12 cellular contexts compared by ENCODE assay signal in the genomic region with DNA sequence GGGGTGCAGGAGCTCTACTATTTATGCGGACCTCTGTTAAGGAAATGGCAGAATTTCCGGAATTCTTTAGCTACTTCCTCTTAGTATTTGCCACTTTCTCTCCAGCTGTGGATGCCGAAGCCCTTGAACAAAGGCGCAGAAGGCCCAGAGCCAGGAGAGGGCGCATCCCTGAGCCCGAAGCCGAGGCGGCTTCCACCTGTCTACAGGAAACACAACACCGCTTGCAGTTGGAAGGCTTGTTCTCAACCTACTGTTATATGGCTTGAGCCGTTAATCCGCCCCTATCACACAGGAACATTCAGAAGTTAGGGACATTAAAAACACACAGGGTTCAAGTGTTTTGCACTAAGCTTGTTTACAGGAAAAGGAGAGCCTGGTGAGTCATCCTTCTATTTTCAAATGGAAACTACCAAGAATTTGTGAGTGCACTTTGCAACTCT.
DNase-seq lines count a peak whose midpoint lies in the region; ATAC-seq and TF ChIP-seq lines count a peak whose summit lies in the region.
"Had no signal": no experiment of that assay in that cellular context is flagged by ENCODE, and none has a peak within 500 bp of the region (broad histone marks: within the 10 kb centered on the region; RNA-seq: fewer than 3 reads in every experiment).

No MANE protein-coding gene starts in this region.

- no peaks in the 10 kb centered on the region for H3K27me3 ChIP-seq in thoracic aorta (replicated peaks; ENCODE audit: insufficient read depth)

- H3K4me1 ChIP-seq in thoracic aorta (ENCODE audit: control insufficient read depth in 1 of 2, low read depth in 2 of 2) = peaks cover 6 to 20% of the 10 kb centered on the region in 2 donors

- intact Hi-C loops in activated CD4-positive, alpha-beta T cell treated with anti-CD3 and anti-CD28 coated beads, Interleukin-2, amount 10 ng/mL, durations not matched to agents 24 days and 14 days (cut with micrococcal nuclease) = no loop called here

- no peaks in the 10 kb centered on the region for H3K9me3 Mint-ChIP-seq in activated CD4-positive, alpha-beta T cell treated with anti-CD3 and anti-CD28 coated beads, Interleukin-2, amount 10 ng/mL, durations not matched to agents 24 days and 14 days
- peaks cover 8% of the 10 kb centered on the region for H3K9me3 Mint-ChIP-seq in WTC11
- H3K9me3 Mint-ChIP-seq in activated T-cell treated with anti-CD3 and anti-CD28 coated beads, Interleukin-2, amount 50 U/mL, for 24 hours = no peaks in the 10 kb centered on the region
- H3K9me3 Mint-ChIP-seq: activated B cell treated with CpG ODN at 0.5 μM for 24 hours had no signal

- CTCF ChIA-PET in WTC11 (lab: Charles Lee) = interaction anchor here (0.6 to 1.8 kb wide), 12 partner anchors 12 to 313 kb away, joined by 3 to 11 read pairs (median 4); no protein-coding TSS in a partner anchor

- peak overlapping the region; percentile 89 for H3K27ac Mint-ChIP-seq in activated CD4-positive, alpha-beta T cell treated with anti-CD3 and anti-CD28 coated beads, Interleukin-2, amount 10 ng/mL, durations not matched to agents 24 days and 14 days
- peak overlapping the region; percentile 49 for H3K27ac Mint-ChIP-seq in WTC11
- no peak overlapping the region for H3K27ac Mint-ChIP-seq in activated T-cell treated with anti-CD3 and anti-CD28 coated beads, Interleukin-2, amount 50 U/mL, for 24 hours
- H3K27ac Mint-ChIP-seq: activated B cell treated with CpG ODN at 0.5 μM for 24 hours had no signal

- peaks cover 8% of the 10 kb centered on the region for H3K4me1 Mint-ChIP-seq in activated CD4-positive, alpha-beta T cell treated with anti-CD3 and anti-CD28 coated beads, Interleukin-2, amount 10 ng/mL, durations not matched to agents 24 days and 14 days
- H3K4me1 Mint-ChIP-seq in WTC11 = peaks cover 39% of the 10 kb centered on the region
- no peaks in the 10 kb centered on the region for H3K4me1 Mint-ChIP-seq in activated T-cell treated with anti-CD3 and anti-CD28 coated beads, Interleukin-2, amount 50 U/mL, for 24 hours (ENCODE audit: low read depth)
- H3K4me1 Mint-ChIP-seq: activated B cell treated with CpG ODN at 0.5 μM for 24 hours had no signal

- no peaks in the 10 kb centered on the region for H3K36me3 Mint-ChIP-seq in activated CD4-positive, alpha-beta T cell treated with anti-CD3 and anti-CD28 coated beads, Interleukin-2, amount 10 ng/mL, durations not matched to agents 24 days and 14 days (ENCODE audit: low read depth)
- no peaks in the 10 kb centered on the region for H3K36me3 Mint-ChIP-seq in WTC11
- H3K36me3 Mint-ChIP-seq in activated T-cell treated with anti-CD3 and anti-CD28 coated beads, Interleukin-2, amount 50 U/mL, for 24 hours (ENCODE audit: low read depth) = no peaks in the 10 kb centered on the region

- DNase-seq in activated CD4-positive, alpha-beta T cell treated with anti-CD3 and anti-CD28 coated beads, Interleukin-2, amount 10 ng/mL, durations not matched to agents 24 days and 14 days = peak; percentile 61
- no peak for DNase-seq in activated CD4-positive, alpha-beta T cell treated with anti-CD3 and anti-CD28 coated beads for 48 hours
- DNase-seq in WTC11 (ENCODE audit: low spot score) (peak; percentile 79), iPS DF 4.7 (ENCODE audit: extremely low read depth, low spot score) (peak; percentile 53), thoracic aorta (ENCODE audit: low spot score) (no peak), kidney glomerular epithelial cell (lab: John Stamatoyannopoulos, UW) (no peak)
- DNase-seq in activated T-cell treated with anti-CD3 and anti-CD28 coated beads, Interleukin-2, amount 50 U/mL, for 24 hours = no peak
- no peak for DNase-seq in activated CD4-positive, alpha-beta T cell treated with anti-CD3 and anti-CD28 coated beads for 4 hours
- DNase-seq: activated B cell treated with CpG ODN at 0.5 μM for 24 hours, NCI-H1105 had no signal

- POLR2A ChIA-PET in WTC11 (lab: Charles Lee) = interaction anchor here (0.6 kb wide), 1 partner anchor 417 kb away, joined by 3 read pairs; a partner anchor contains a TSS

- no peaks in the 10 kb centered on the region for H3K36me3 ChIP-seq in thoracic aorta

- ATAC-seq in WTC11 (peak; percentile 100), thoracic aorta (ENCODE audit: insufficient number of reproducible peaks, low FRiP score, low read depth) (no peak)
- ATAC-seq: GM12878 had no signal

- peaks cover 2% of the 10 kb centered on the region for H3K27me3 Mint-ChIP-seq in activated CD4-positive, alpha-beta T cell treated with anti-CD3 and anti-CD28 coated beads, Interleukin-2, amount 10 ng/mL, durations not matched to agents 24 days and 14 days
- no peaks in the 10 kb centered on the region for H3K27me3 Mint-ChIP-seq in WTC11 (ENCODE audit: low read depth)
- peaks cover 15% of the 10 kb centered on the region for H3K27me3 Mint-ChIP-seq in activated T-cell treated with anti-CD3 and anti-CD28 coated beads, Interleukin-2, amount 50 U/mL, for 24 hours
- H3K27me3 Mint-ChIP-seq: activated B cell treated with CpG ODN at 0.5 μM for 24 hours had no signal

- H3K4me3 Mint-ChIP-seq in activated CD4-positive, alpha-beta T cell treated with anti-CD3 and anti-CD28 coated beads, Interleukin-2, amount 10 ng/mL, durations not matched to agents 24 days and 14 days = peak overlapping the region; percentile 9
- no peak overlapping the region; the same call in 1 of the 2 replicates for H3K4me3 Mint-ChIP-seq in WTC11
- no peak overlapping the region for H3K4me3 Mint-ChIP-seq in activated T-cell treated with anti-CD3 and anti-CD28 coated beads, Interleukin-2, amount 50 U/mL, for 24 hours
- H3K4me3 Mint-ChIP-seq: activated B cell treated with CpG ODN at 0.5 μM for 24 hours had no signal

- no peak for TF ChIP-seq CTCF in WTC11 (IDR thresholded peaks at IDR 0.05)
- no peak for TF ChIP-seq CTCF in thoracic aorta (IDR thresholded peaks at IDR 0.05)

- no peaks in the 10 kb centered on the region for H3K9me3 ChIP-seq in thoracic aorta
- H3K9me3 ChIP-seq: A549 had no signal

- peak overlapping the region; percentile 61 for H3K4me3 ChIP-seq in thoracic aorta
- H3K4me3 ChIP-seq: A549, GM12878 had no signal

- H3K27ac ChIP-seq in thoracic aorta = peak overlapping the region in 1 of 2 donors; percentile 7
- H3K27ac ChIP-seq: A549 had no signal

TF ChIP-seq in WTC11, 78 proteins besides CTCF, POLR2A, EP300 and RAD21:
- TF ChIP-seq ZNF423 (CRISPR knock-in tag; IDR thresholded peaks at IDR 0.05) (peak; percentile 15; the same call in 1 of the 2 replicates), ETV6 (CRISPR knock-in tag; IDR thresholded peaks at IDR 0.05) (peak; percentile 43; the same call in 1 of the 2 replicates), KAT7 (CRISPR knock-in tag; IDR thresholded peaks at IDR 0.05; ENCODE audit: borderline replicate concordance) (no peak)
- TF ChIP-seq, protein P1, sequence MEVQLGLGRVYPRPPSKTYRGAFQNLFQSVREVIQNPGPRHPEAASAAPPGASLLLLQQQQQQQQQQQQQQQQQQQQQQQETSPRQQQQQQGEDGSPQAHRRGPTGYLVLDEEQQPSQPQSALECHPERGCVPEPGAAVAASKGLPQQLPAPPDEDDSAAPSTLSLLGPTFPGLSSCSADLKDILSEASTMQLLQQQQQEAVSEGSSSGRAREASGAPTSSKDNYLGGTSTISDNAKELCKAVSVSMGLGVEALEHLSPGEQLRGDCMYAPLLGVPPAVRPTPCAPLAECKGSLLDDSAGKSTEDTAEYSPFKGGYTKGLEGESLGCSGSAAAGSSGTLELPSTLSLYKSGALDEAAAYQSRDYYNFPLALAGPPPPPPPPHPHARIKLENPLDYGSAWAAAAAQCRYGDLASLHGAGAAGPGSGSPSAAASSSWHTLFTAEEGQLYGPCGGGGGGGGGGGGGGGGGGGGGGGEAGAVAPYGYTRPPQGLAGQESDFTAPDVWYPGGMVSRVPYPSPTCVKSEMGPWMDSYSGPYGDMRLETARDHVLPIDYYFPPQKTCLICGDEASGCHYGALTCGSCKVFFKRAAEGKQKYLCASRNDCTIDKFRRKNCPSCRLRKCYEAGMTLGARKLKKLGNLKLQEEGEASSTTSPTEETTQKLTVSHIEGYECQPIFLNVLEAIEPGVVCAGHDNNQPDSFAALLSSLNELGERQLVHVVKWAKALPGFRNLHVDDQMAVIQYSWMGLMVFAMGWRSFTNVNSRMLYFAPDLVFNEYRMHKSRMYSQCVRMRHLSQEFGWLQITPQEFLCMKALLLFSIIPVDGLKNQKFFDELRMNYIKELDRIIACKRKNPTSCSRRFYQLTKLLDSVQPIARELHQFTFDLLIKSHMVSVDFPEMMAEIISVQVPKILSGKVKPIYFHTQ (CRISPR knock-in tag; IDR thresholded peaks at IDR 0.05) = peak; percentile 13; the same call in 1 of the 2 replicates

Comparison
In these comparisons a context has a peak if more than half of its experiments do, and no peak if none do; other contexts are left out.
1. DNase-seq: peak in activated CD4-positive, alpha-beta T cell treated with anti-CD3 and anti-CD28 coated beads, Interleukin-2, amount 10 ng/mL, durations not matched to agents 24 days and 14 days (single experiment), WTC11 (single experiment) and iPS DF 4.7 (single experiment); none in activated CD4-positive, alpha-beta T cell treated with anti-CD3 and anti-CD28 coated beads for 48 hours (single experiment), thoracic aorta (single experiment), activated T-cell treated with anti-CD3 and anti-CD28 coated beads, Interleukin-2, amount 50 U/mL, for 24 hours (single experiment), activated CD4-positive, alpha-beta T cell treated with anti-CD3 and anti-CD28 coated beads for 4 hours (0 of 2) and kidney glomerular epithelial cell (single experiment).